ENCODE assay signal across 8 cellular contexts in genomic region chr4:71188197-71188625, GRCh38.
DNase-seq lines count a peak whose midpoint lies in the region; ATAC-seq and TF ChIP-seq lines count a peak whose summit lies in the region.

No MANE protein-coding gene starts in this region.

- no peaks in the 10 kb centered on the region for H3K9me3 Mint-ChIP-seq in immature natural killer cell
- H3K9me3 Mint-ChIP-seq in stimulated activated effector memory CD8-positive, alpha-beta T cell treated with anti-CD3 and anti-CD28 coated beads, Interleukin-12 subunit alpha, Interleukin-12 subunit beta, amount 100 ng/mL, for 72 hours, result no peaks in the 10 kb centered on the region

- peak overlapping the region; percentile 75 to 92 (median 89) for H3K27ac Mint-ChIP-seq in immature natural killer cell
- peak overlapping the region; percentile 7 for H3K27ac Mint-ChIP-seq in stimulated activated effector memory CD8-positive, alpha-beta T cell treated with anti-CD3 and anti-CD28 coated beads, Interleukin-12 subunit alpha, Interleukin-12 subunit beta, amount 100 ng/mL, for 72 hours

- H3K36me3 Mint-ChIP-seq in immature natural killer cell, result no peaks in the 10 kb centered on the region
- no peaks in the 10 kb centered on the region for H3K36me3 Mint-ChIP-seq in stimulated activated effector memory CD8-positive, alpha-beta T cell treated with anti-CD3 and anti-CD28 coated beads, Interleukin-12 subunit alpha, Interleukin-12 subunit beta, amount 100 ng/mL, for 72 hours

- ATAC-seq in stimulated activated effector memory CD8-positive, alpha-beta T cell treated with anti-CD3 and anti-CD28 coated beads, Interleukin-12 subunit alpha, Interleukin-12 subunit beta, amount 100 ng/mL, for 72 hours, result no peak
- no peak for ATAC-seq in GM18505 (IDR thresholded peaks at IDR 0.05; ENCODE audit: unreplicated experiment)
- ATAC-seq in GM19395 (IDR thresholded peaks at IDR 0.05; ENCODE audit: unreplicated experiment), result no peak

- TF ChIP-seq POLR2A in GM18505 (IDR thresholded peaks at IDR 0.05; ENCODE audit: borderline replicate concordance, extremely low read depth, insufficient read depth, insufficient read length), result no peak

- DNase-seq in NCI-H82 (lab: John Stamatoyannopoulos, UW) (peak; percentile 3), NCI-H82 treated with DMSO at 0.1 percent for 48 hours (lab: John Stamatoyannopoulos, UW; ENCODE audit: unreplicated experiment) (no peak), immature natural killer cell (no peak), C1 segment of cervical spinal cord (lab: John Stamatoyannopoulos, UW) (no peak)
- DNase-seq in stimulated activated effector memory CD8-positive, alpha-beta T cell treated with anti-CD3 and anti-CD28 coated beads, Interleukin-12 subunit alpha, Interleukin-12 subunit beta, amount 100 ng/mL, for 72 hours (ENCODE audit: low spot score in 2 of 2), result no peak

- peak overlapping the region; percentile 74 for H3K27ac ChIP-seq in VCaP

- peaks cover 2 to 5% (median 4%) of the 10 kb centered on the region in 3 donors for H3K27me3 Mint-ChIP-seq in immature natural killer cell (ENCODE audit: low read depth in 3 of 3)

- H3K4me1 Mint-ChIP-seq in immature natural killer cell, result peaks cover 47 to 62% of the 10 kb centered on the region in 2 donors
- peaks cover 34% of the 10 kb centered on the region for H3K4me1 Mint-ChIP-seq in stimulated activated effector memory CD8-positive, alpha-beta T cell treated with anti-CD3 and anti-CD28 coated beads, Interleukin-12 subunit alpha, Interleukin-12 subunit beta, amount 100 ng/mL, for 72 hours

- TF ChIP-seq CTCF in VCaP (conservative IDR thresholded peaks at IDR 0.05), result no peak

- H3K4me3 Mint-ChIP-seq in immature natural killer cell, result peak overlapping the region; percentile 88 to 96 (median 94)
- peak overlapping the region; percentile 66 for H3K4me3 Mint-ChIP-seq in stimulated activated effector memory CD8-positive, alpha-beta T cell treated with anti-CD3 and anti-CD28 coated beads, Interleukin-12 subunit alpha, Interleukin-12 subunit beta, amount 100 ng/mL, for 72 hours
